Comparison of ENCODE assay signal across 8 cellular contexts in genomic region chr19:16659832-16660708, GRCh38. TPM values are rescaled to one million over a fixed set of nuclear protein-coding genes. Genes with fewer than 3 reads are reported as not detected.
DNase-seq lines count a peak whose midpoint lies in the region; ATAC-seq, FAIRE-seq and TF ChIP-seq lines count a peak whose summit lies in the region.

Gene SMIM7, minus strand, starts transcription at chr19:16660144. Its CDS starts 34 bp downstream, at chr19:16660110.

- H3K4me3 ChIP-seq in keratinocyte (ENCODE audit: control insufficient read depth in 2 of 3, extremely low read depth in 1 of 3, insufficient read depth in 2 of 3, low read depth in 1 of 3, low read length in 3 of 3) = peak within 1 kb of the TSS; percentile 90 to 100 (median 93)

- peaks cover 5% of the 10 kb centered on the region for H3K27me3 ChIP-seq in keratinocyte (ENCODE audit: control insufficient read depth, extremely low read depth, insufficient read depth, low read length)

- H3K9ac ChIP-seq in keratinocyte (ENCODE audit: control insufficient read depth, extremely low read depth, insufficient read depth, low read length) = peak within 1 kb of the TSS; percentile 93

- H3K9me3 ChIP-seq in keratinocyte (ENCODE audit: control insufficient read depth, low read depth, low read length) = no peaks in the 10 kb centered on the region

- H4K20me1 ChIP-seq in keratinocyte (ENCODE audit: control insufficient read depth, extremely low read depth, insufficient read depth, low read length) = peaks cover 5% of the 10 kb centered on the region

- H3K9me1 ChIP-seq in keratinocyte (ENCODE audit: control insufficient read depth, extremely low read depth, insufficient read depth, low read length) = no peaks in the 10 kb centered on the region

- peak; percentile 83 for ATAC-seq in HG03432 (IDR thresholded peaks at IDR 0.05; ENCODE audit: unreplicated experiment)

- TF ChIP-seq CTCF in keratinocyte (optimal IDR thresholded peaks at IDR 0.05 in 1 of 3, IDR thresholded peaks at IDR 0.05 in 1 of 3, conservative IDR thresholded peaks at IDR 0.05 in 1 of 3; ENCODE audit: extremely low read depth in 1 of 3, insufficient read depth in 2 of 3, low read length in 3 of 3) = peak in 1 of 3 experiments; percentile 61

- peaks cover 15 to 16% of the 10 kb centered on the region in 2 experiments for H3K36me3 ChIP-seq in keratinocyte (ENCODE audit: control insufficient read depth in 2 of 2, extremely low read depth in 1 of 2, insufficient read depth in 2 of 2, low read length in 2 of 2)

- peak within 1 kb of the TSS; percentile 83 for H3K27ac ChIP-seq in keratinocyte (ENCODE audit: control insufficient read depth, insufficient read depth, low read length)

- DNase-seq in Ammon's horn (ENCODE audit: low spot score) = peak; percentile 99
- DNase-seq in NCI-H510A (lab: John Stamatoyannopoulos, UW) = peak; percentile 95
- peak; percentile 98 for DNase-seq in activated CD4-positive, alpha-beta T cell treated with anti-CD3 and anti-CD28 coated beads for 1 hour
- peak; percentile 99 for DNase-seq in cerebellum (ENCODE audit: low spot score)
- peak; percentile 89 for DNase-seq in keratinocyte (ENCODE audit: low read depth, low spot score)
- DNase-seq in stimulated activated CD4-positive, alpha-beta T cell treated with anti-CD3 and anti-CD28 coated beads, Interleukin-15, amount 100 ng/mL, for 1 hour (ENCODE audit: low read depth in 1 of 2, low spot score in 1 of 2) = peak; percentile 96 to 98

- dilution Hi-C loops in keratinocyte (cut with MboI; ENCODE audit: extremely low pct_ligation_motif_present, low sequenced_read_pairs) = no loop called here

- peaks cover 10% of the 10 kb centered on the region for H3K4me1 ChIP-seq in keratinocyte (ENCODE audit: control insufficient read depth, extremely low read depth, insufficient read depth, low read length)

- H3K4me2 ChIP-seq in keratinocyte (ENCODE audit: control insufficient read depth, extremely low read depth, insufficient read depth, low read depth, low read length) = peak within 1 kb of the TSS; percentile 100

- H2AFZ ChIP-seq in keratinocyte (ENCODE audit: control insufficient read depth, low read length) = peak within 1 kb of the TSS; percentile 99

- TF ChIP-seq POLR2A in GM19099 (IDR thresholded peaks at IDR 0.05; ENCODE audit: extremely low read depth, insufficient read length, low read depth) = peak; percentile 92

- H3K79me2 ChIP-seq in keratinocyte (ENCODE audit: control insufficient read depth, insufficient read depth, low read length) = peaks cover 36% of the 10 kb centered on the region

- FAIRE-seq in keratinocyte (lab: Jason Lieb, UNC) = peak; percentile 70

RNA-seq across cellular contexts. Expression of gene SMIM7, which starts in this region (rescaled TPM):
- 51.0 TPM for total RNA-seq in cerebellum
- 69.2 to 79.1 TPM (median 76.8 TPM) in 3 replicates for polyA plus RNA-seq in keratinocyte
- polyA plus RNA-seq in keratinocyte (2011; ENCODE audit: low read depth) = 18.2 TPM
- polyA plus RNA-seq in keratinocyte (2011; cell fraction: cytosol; rRNA removed) = 63.2 and 87.4 TPM in 2 replicates
- polyA plus RNA-seq in keratinocyte (2011; cell fraction: nucleus; rRNA removed) = 55.9 and 56.7 TPM in 2 replicates
- polyA plus RNA-seq in keratinocyte (2012; ENCODE audit: low replicate concordance) = 56.9 and 58.6 TPM in 2 replicates
- polyA minus RNA-seq in keratinocyte = 13.4 to 40.7 TPM (median 39.5 TPM) in 3 replicates
- polyA minus RNA-seq in keratinocyte (2011; cell fraction: cytosol; rRNA and poly(A)+ RNA removed) = 32.4 TPM
- polyA minus RNA-seq in keratinocyte (2011; cell fraction: nucleus; rRNA and poly(A)+ RNA removed) = 27.5 and 42.9 TPM in 2 replicates

Comparison
In these comparisons a context has a peak if more than half of its experiments do, and no peak if none do; other contexts are left out.
1. Peak in every context shown above with its lines: DNase-seq, ATAC-seq, H3K4me3 ChIP-seq and H3K27ac ChIP-seq.